In the genomic region with DNA sequence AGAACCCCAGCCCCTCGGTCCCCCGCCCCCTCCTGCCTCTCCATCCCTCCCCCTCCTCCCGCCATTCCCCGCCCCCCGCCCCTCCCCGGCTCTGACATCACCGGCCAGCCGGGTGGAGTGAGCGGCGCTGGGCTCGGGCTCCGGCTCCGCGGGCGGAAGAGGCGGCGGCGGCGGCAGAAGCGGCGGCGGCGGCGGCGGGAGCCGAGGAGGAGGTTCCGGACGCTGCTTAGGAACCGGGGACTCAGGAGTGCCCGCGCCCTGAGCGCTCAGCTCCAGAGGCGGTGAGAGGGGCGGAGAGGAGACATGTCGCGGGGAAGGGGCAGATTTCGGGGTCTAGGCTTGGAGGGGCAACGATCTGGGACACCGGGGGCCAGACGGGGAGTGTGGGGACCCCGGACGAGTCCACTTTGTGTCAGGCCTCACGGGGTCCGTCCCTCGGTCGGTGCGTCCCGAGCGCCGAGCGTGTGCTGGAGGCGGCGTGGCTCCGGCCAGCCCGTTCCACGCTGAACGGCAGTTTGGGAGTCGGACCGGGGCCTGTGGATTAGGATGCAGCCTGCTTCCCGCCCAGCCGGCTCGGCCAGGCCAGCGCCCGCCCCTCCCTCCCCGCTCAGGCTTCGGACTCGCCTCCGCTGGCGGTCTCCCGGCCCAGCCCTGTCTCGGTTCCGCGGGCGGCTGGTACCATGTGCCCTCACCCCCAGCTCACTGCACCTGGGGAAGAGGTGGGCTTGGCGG, we compare ENCODE assay signal across 2 cellular contexts.
TF ChIP-seq lines count a peak whose summit lies in the region.

A gene with protein sequence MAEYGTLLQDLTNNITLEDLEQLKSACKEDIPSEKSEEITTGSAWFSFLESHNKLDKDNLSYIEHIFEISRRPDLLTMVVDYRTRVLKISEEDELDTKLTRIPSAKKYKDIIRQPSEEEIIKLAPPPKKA (plus strand): TSS at position 143 of the 732 bp plus-strand sequence. CDS start 6,161 bp downstream, outside the sequence.

TF ChIP-seq in HEK293, 187 proteins besides CTCF, POLR2A, EP300 and RAD21 (continued from another document and continues in another):
- TF ChIP-seq, protein P1, sequence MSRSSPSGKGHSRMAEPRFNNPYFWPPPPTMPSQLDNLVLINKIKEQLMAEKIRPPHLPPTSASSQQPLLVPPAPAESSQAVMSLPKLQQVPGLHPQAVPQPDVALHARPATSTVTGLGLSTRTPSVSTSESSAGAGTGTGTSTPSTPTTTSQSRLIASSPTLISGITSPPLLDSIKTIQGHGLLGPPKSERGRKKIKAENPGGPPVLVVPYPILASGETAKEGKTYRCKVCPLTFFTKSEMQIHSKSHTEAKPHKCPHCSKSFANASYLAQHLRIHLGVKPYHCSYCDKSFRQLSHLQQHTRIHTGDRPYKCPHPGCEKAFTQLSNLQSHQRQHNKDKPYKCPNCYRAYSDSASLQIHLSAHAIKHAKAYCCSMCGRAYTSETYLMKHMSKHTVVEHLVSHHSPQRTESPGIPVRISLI (tag by site-specific recombination; IDR thresholded peaks at IDR 0.05) = no peak
- TF ChIP-seq ZNF785 (tag by site-specific recombination; IDR thresholded peaks at IDR 0.05) (0 out of 2 replicates have a peak, but pooled peaks have one; percentile 29), ZNF155 (tag by site-specific recombination; IDR thresholded peaks at IDR 0.05) (no peak), EGR2 (tag by site-specific recombination; IDR thresholded peaks at IDR 0.05; ENCODE audit: low read depth) (no peak), ZNF670 (tag by site-specific recombination; IDR thresholded peaks at IDR 0.05; ENCODE audit: low read depth) (no peak), BCL11B (tag by site-specific recombination; IDR thresholded peaks at IDR 0.05; ENCODE audit: low read depth) (0 out of 2 replicates have a peak, but pooled peaks have one; percentile 43), TRIM28 (IDR thresholded peaks at IDR 0.05; ENCODE audit: borderline replicate concordance, low read length) (no peak), ZNF23 (tag by site-specific recombination; IDR thresholded peaks at IDR 0.05; ENCODE audit: borderline replicate concordance) (no peak), ZNF571 (tag by site-specific recombination; IDR thresholded peaks at IDR 0.05) (no peak), OSR2 (tag by site-specific recombination; IDR thresholded peaks at IDR 0.05) (no peak), ZNF707 (tag by site-specific recombination; IDR thresholded peaks at IDR 0.05) (no peak), ZNF629 (tag by site-specific recombination; IDR thresholded peaks at IDR 0.05) (no peak; the same call in none of the 2 replicates), GLI2 (tag by site-specific recombination; IDR thresholded peaks at IDR 0.05; ENCODE audit: borderline replicate concordance, low read depth) (no peak), ZNF76 (tag by site-specific recombination; IDR thresholded peaks at IDR 0.05; ENCODE audit: borderline replicate concordance, low read depth) (peak; percentile 61; the same call in 1 of the 2 replicates), ZIC2 (tag by site-specific recombination; IDR thresholded peaks at IDR 0.05) (no peak), ZBTB7A (tag by site-specific recombination; IDR thresholded peaks at IDR 0.05; ENCODE audit: low read depth) (0 out of 2 replicates have a peak, but pooled peaks have one; percentile 26), ZNF658 (tag by site-specific recombination; IDR thresholded peaks at IDR 0.05) (no peak), SCRT2 (tag by site-specific recombination; IDR thresholded peaks at IDR 0.05) (no peak)
- TF ChIP-seq, protein P2, sequence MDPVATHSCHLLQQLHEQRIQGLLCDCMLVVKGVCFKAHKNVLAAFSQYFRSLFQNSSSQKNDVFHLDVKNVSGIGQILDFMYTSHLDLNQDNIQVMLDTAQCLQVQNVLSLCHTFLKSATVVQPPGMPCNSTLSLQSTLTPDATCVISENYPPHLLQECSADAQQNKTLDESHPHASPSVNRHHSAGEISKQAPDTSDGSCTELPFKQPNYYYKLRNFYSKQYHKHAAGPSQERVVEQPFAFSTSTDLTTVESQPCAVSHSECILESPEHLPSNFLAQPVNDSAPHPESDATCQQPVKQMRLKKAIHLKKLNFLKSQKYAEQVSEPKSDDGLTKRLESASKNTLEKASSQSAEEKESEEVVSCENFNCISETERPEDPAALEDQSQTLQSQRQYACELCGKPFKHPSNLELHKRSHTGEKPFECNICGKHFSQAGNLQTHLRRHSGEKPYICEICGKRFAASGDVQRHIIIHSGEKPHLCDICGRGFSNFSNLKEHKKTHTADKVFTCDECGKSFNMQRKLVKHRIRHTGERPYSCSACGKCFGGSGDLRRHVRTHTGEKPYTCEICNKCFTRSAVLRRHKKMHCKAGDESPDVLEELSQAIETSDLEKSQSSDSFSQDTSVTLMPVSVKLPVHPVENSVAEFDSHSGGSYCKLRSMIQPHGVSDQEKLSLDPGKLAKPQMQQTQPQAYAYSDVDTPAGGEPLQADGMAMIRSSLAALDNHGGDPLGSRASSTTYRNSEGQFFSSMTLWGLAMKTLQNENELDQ (tag by site-specific recombination; IDR thresholded peaks at IDR 0.05; ENCODE audit: low read depth) = no peak
- TF ChIP-seq, protein P3, sequence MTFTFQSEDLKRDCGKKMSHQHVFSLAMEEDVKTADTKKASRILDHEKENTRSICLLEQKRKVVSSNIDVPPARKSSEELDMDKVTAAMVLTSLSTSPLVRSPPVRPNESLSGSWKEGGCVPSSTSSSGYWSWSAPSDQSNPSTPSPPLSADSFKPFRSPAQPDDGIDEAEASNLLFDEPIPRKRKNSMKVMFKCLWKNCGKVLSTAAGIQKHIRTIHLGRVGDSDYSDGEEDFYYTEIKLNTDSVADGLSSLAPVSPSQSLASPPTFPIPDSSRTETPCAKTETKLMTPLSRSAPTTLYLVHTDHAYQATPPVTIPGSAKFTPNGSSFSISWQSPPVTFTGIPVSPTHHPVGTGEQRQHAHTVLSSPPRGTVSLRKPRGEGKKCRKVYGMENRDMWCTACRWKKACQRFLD (tag by site-specific recombination; IDR thresholded peaks at IDR 0.05) = no peak
- TF ChIP-seq, protein P4, sequence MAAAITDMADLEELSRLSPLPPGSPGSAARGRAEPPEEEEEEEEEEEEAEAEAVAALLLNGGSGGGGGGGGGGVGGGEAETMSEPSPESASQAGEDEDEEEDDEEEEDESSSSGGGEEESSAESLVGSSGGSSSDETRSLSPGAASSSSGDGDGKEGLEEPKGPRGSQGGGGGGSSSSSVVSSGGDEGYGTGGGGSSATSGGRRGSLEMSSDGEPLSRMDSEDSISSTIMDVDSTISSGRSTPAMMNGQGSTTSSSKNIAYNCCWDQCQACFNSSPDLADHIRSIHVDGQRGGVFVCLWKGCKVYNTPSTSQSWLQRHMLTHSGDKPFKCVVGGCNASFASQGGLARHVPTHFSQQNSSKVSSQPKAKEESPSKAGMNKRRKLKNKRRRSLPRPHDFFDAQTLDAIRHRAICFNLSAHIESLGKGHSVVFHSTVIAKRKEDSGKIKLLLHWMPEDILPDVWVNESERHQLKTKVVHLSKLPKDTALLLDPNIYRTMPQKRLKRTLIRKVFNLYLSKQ (tag by site-specific recombination; IDR thresholded peaks at IDR 0.05; ENCODE audit: borderline replicate concordance) = no peak
- TF ChIP-seq, protein P5, sequence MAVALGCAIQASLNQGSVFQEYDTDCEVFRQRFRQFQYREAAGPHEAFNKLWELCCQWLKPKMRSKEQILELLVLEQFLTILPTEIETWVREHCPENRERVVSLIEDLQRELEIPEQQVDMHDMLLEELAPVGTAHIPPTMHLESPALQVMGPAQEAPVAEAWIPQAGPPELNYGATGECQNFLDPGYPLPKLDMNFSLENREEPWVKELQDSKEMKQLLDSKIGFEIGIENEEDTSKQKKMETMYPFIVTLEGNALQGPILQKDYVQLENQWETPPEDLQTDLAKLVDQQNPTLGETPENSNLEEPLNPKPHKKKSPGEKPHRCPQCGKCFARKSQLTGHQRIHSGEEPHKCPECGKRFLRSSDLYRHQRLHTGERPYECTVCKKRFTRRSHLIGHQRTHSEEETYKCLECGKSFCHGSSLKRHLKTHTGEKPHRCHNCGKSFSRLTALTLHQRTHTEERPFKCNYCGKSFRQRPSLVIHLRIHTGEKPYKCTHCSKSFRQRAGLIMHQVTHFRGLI (tag by site-specific recombination; IDR thresholded peaks at IDR 0.05) = peak; percentile 32; the same call in 1 of the 2 replicates

TF ChIP-seq in HepG2, 621 proteins besides CTCF, POLR2A, EP300 and RAD21 (continued from another document and continues in another):
- TF ChIP-seq, protein P6, sequence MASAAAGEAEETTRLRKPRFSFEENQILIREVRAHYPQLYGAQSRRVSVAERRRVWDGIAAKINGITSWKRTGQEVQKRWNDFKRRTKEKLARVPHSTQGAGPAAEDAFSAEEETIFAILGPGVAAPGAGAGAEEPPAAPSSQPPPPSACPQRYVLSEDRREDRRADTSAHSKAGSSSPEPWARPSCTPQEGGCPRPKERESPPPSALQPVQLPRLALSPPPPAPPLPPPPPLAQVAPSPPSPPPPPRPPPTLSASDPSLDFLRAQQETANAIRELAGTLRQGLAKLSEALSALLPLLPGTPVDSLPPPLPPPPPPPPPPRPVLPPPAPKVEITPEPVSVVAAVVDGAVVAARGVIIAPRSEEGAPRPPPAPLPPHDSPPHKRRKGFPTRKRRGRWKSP (CRISPR knock-in tag; IDR thresholded peaks at IDR 0.05) = 0 out of 2 replicates have a peak, but pooled peaks have one; percentile 40
- 0 out of 2 replicates have a peak, but pooled peaks have one; percentile 39 for TF ChIP-seq MXD4 (CRISPR knock-in tag; IDR thresholded peaks at IDR 0.05)
- no peak for TF ChIP-seq SAFB2 (CRISPR knock-in tag; IDR thresholded peaks at IDR 0.05; ENCODE audit: borderline replicate concordance, low read depth)
- TF ChIP-seq MATR3 (CRISPR knock-in tag; IDR thresholded peaks at IDR 0.05) = no peak
- TF ChIP-seq, protein P7, sequence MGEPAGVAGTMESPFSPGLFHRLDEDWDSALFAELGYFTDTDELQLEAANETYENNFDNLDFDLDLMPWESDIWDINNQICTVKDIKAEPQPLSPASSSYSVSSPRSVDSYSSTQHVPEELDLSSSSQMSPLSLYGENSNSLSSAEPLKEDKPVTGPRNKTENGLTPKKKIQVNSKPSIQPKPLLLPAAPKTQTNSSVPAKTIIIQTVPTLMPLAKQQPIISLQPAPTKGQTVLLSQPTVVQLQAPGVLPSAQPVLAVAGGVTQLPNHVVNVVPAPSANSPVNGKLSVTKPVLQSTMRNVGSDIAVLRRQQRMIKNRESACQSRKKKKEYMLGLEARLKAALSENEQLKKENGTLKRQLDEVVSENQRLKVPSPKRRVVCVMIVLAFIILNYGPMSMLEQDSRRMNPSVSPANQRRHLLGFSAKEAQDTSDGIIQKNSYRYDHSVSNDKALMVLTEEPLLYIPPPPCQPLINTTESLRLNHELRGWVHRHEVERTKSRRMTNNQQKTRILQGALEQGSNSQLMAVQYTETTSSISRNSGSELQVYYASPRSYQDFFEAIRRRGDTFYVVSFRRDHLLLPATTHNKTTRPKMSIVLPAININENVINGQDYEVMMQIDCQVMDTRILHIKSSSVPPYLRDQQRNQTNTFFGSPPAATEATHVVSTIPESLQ (CRISPR knock-in tag; conservative IDR thresholded peaks at IDR 0.05) = no peak
- peak; percentile 24 for TF ChIP-seq XRCC5 (optimal IDR thresholded peaks at IDR 0.05; ENCODE audit: low read length)
- TF ChIP-seq, protein P8, sequence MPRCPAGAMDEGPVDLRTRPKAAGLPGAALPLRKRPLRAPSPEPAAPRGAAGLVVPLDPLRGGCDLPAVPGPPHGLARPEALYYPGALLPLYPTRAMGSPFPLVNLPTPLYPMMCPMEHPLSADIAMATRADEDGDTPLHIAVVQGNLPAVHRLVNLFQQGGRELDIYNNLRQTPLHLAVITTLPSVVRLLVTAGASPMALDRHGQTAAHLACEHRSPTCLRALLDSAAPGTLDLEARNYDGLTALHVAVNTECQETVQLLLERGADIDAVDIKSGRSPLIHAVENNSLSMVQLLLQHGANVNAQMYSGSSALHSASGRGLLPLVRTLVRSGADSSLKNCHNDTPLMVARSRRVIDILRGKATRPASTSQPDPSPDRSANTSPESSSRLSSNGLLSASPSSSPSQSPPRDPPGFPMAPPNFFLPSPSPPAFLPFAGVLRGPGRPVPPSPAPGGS (CRISPR knock-in tag; IDR thresholded peaks at IDR 0.05) = no peak
- TF ChIP-seq KDM2A (CRISPR knock-in tag; IDR thresholded peaks at IDR 0.05; ENCODE audit: borderline replicate concordance, low read depth) = peak; percentile 83
- no peak for TF ChIP-seq ZNF564 (CRISPR knock-in tag; IDR thresholded peaks at IDR 0.05)
- TF ChIP-seq, protein P9, sequence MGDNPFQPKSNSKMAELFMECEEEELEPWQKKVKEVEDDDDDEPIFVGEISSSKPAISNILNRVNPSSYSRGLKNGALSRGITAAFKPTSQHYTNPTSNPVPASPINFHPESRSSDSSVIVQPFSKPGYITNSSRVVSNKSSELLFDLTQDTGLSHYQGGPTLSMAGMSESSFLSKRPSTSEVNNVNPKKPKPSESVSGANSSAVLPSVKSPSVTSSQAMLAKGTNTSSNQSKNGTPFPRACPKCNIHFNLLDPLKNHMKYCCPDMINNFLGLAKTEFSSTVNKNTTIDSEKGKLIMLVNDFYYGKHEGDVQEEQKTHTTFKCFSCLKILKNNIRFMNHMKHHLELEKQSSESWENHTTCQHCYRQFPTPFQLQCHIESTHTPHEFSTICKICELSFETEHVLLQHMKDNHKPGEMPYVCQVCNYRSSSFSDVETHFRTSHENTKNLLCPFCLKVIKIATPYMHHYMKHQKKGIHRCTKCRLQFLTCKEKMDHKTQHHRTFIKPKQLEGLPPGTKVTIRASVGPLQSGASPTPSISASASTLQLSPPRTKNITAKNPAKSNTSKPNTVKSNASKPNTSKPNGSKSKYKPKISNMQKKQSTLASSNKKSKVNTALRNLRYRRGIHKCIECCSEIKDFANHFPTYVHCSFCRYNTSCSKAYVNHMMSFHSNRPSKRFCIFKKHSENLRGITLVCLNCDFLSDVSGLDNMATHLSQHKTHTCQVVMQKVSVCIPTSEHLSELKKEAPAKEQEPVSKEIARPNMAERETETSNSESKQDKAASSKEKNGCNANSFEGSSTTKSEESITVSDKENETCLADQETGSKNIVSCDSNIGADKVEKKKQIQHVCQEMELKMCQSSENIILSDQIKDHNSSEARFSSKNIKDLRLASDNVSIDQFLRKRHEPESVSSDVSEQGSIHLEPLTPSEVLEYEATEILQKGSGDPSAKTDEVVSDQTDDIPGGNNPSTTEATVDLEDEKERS (CRISPR knock-in tag; IDR thresholded peaks at IDR 0.05) = peak; percentile 36; the same call in 1 of the 2 replicates
- TF ChIP-seq, protein P10, sequence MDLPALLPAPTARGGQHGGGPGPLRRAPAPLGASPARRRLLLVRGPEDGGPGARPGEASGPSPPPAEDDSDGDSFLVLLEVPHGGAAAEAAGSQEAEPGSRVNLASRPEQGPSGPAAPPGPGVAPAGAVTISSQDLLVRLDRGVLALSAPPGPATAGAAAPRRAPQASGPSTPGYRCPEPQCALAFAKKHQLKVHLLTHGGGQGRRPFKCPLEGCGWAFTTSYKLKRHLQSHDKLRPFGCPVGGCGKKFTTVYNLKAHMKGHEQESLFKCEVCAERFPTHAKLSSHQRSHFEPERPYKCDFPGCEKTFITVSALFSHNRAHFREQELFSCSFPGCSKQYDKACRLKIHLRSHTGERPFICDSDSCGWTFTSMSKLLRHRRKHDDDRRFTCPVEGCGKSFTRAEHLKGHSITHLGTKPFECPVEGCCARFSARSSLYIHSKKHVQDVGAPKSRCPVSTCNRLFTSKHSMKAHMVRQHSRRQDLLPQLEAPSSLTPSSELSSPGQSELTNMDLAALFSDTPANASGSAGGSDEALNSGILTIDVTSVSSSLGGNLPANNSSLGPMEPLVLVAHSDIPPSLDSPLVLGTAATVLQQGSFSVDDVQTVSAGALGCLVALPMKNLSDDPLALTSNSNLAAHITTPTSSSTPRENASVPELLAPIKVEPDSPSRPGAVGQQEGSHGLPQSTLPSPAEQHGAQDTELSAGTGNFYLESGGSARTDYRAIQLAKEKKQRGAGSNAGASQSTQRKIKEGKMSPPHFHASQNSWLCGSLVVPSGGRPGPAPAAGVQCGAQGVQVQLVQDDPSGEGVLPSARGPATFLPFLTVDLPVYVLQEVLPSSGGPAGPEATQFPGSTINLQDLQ (CRISPR knock-in tag; IDR thresholded peaks at IDR 0.05) = 0 out of 2 replicates have a peak, but pooled peaks have one; percentile 66
- no peak for TF ChIP-seq KAT7 (CRISPR knock-in tag; IDR thresholded peaks at IDR 0.05; ENCODE audit: borderline replicate concordance)
- TF ChIP-seq PHF20 (CRISPR knock-in tag; IDR thresholded peaks at IDR 0.05) = peak; percentile 40
